26 cellular contexts compared by ENCODE assay signal in the genomic region with DNA sequence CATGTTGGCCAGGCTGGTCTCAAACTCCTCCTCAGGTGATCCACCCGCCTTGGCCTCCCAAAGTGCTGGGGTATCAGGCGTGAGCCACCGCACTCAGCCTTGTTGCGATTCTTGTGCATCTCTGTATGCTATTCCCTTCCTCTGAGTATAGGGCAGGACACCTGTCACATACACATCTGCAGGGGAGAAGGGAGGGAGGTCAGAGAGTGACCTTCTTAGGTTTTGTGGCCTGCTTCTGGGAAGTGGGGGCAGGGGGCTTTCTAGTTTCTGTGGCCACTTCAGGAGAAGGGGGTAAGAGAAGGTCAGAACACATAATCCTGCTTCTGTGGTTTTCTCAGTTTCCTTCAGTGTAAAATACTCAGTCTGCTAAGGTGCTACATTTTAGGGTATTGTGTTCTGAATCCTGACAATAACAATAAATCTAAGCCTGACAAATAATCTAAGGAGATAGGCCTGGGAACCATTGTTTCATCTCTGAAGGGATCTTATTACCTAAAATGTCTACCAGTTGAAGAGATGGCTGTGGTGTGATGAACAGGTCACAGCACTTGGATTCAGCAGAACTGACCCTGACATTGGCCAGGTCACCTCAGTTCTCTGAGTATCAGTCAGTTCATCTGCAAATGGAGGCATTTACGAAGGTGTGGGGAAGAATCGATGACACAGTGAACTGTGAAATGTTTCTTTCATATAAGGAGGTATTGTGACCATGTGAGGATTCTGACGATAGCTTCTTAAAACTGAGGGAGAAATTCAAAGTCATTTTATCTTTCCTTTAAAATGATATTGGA.
"Had no signal": no experiment of that assay in that cellular context is flagged by ENCODE, and none has a peak within 500 bp of the region (broad histone marks: within the 10 kb centered on the region; RNA-seq: fewer than 3 reads in every experiment).

No MANE protein-coding gene starts in this region.

- H3K4me3 ChIP-seq: ascending aorta, body of pancreas, MG63, SJSA1 had no signal

- H3K36me3 Mint-ChIP-seq: activated naive CD4-positive, alpha-beta T cell treated with anti-CD3 and anti-CD28 coated beads, Interleukin-2, amount 50 U/mL, for 72 hours; WTC11 had no signal

- H3K27me3 Mint-ChIP-seq: activated naive CD8-positive, alpha-beta T cell treated with anti-CD3 and anti-CD28 coated beads, Interleukin-2, amount 50 U/mL, for 24 hours; central memory CD8-positive, alpha-beta T cell; T-helper 17 cell had no signal

- H3K4me1 ChIP-seq: ascending aorta, body of pancreas, SJSA1 had no signal

- ATAC-seq: activated naive CD4-positive, alpha-beta T cell treated with anti-CD3 and anti-CD28 coated beads, Interleukin-2, amount 50 U/mL, for 72 hours; activated naive CD8-positive, alpha-beta T cell treated with anti-CD3 and anti-CD28 coated beads, Interleukin-2, amount 50 U/mL, for 24 hours; activated T-cell treated with anti-CD3 and anti-CD28 coated beads, Interleukin-2, amount 50 U/mL, for 4 hours; body of pancreas; PC-3; T-helper 17 cell; WTC11 had no signal

- H3K4me3 Mint-ChIP-seq: activated naive CD8-positive, alpha-beta T cell treated with anti-CD3 and anti-CD28 coated beads, Interleukin-2, amount 50 U/mL, for 24 hours; activated T-cell treated with anti-CD3 and anti-CD28 coated beads, Interleukin-2, amount 50 U/mL, for 4 hours; central memory CD8-positive, alpha-beta T cell; T-helper 17 cell; WTC11 had no signal

- H3K27ac ChIP-seq: ascending aorta, body of pancreas, SJSA1 had no signal

- H3K9me3 Mint-ChIP-seq: activated naive CD4-positive, alpha-beta T cell treated with anti-CD3 and anti-CD28 coated beads, Interleukin-2, amount 50 U/mL, for 72 hours; activated naive CD8-positive, alpha-beta T cell treated with anti-CD3 and anti-CD28 coated beads, Interleukin-2, amount 50 U/mL, for 24 hours; activated T-cell treated with anti-CD3 and anti-CD28 coated beads, Interleukin-2, amount 50 U/mL, for 4 hours; central memory CD8-positive, alpha-beta T cell; WTC11 had no signal

- H3K36me3 ChIP-seq: ascending aorta, MG63, SJSA1 had no signal

- H3K27me3 ChIP-seq: ascending aorta, body of pancreas, MG63, SJSA1 had no signal

- DNase-seq: activated CD4-positive, alpha-beta T cell treated with anti-CD3 and anti-CD28 coated beads for 48 hours; activated CD4-positive, alpha-beta T cell treated with anti-CD3 and anti-CD28 coated beads, Interleukin-2, amount 50 U/mL, for 4 hours; activated CD4-positive, CD25-positive, alpha-beta regulatory T cell treated with anti-CD3 and anti-CD28 coated beads, Interleukin-2, amount 50 U/mL, for 72 hours; activated CD8-positive, alpha-beta memory T cell treated with anti-CD3 and anti-CD28 coated beads for 24 hours; activated effector memory CD4-positive, alpha-beta T cell treated with anti-CD3 and anti-CD28 coated beads, Interleukin-2, amount 50 U/mL, for 16 hours; activated naive CD4-positive, alpha-beta T cell treated with Interleukin-2 at 50 U/mL for 16 hours; activated naive CD8-positive, alpha-beta T cell treated with anti-CD3 and anti-CD28 coated beads, Interleukin-2, amount 50 U/mL, for 24 hours; activated T-cell treated with anti-CD3 and anti-CD28 coated beads, Interleukin-2, amount 50 U/mL, for 4 hours; amniotic stem cell; body of pancreas; MG63; NCI-H1105; NCI-H1436; NCI-H1694 treated with DMSO at 0.1 percent for 48 hours; NCI-H2029 treated with DMSO at 0.1 percent for 48 hours; NCI-H510A treated with DMSO at 0.1 percent for 48 hours; NCI-H69; PC-3; SHP77; T-helper 17 cell; T-helper 9 cell had no signal

- H3K4me1 Mint-ChIP-seq: central memory CD8-positive, alpha-beta T cell had no signal

- H3K9me3 ChIP-seq: ascending aorta, body of pancreas, MG63, SJSA1 had no signal

- H3K27ac Mint-ChIP-seq: activated naive CD4-positive, alpha-beta T cell treated with anti-CD3 and anti-CD28 coated beads, Interleukin-2, amount 50 U/mL, for 72 hours; activated naive CD8-positive, alpha-beta T cell treated with anti-CD3 and anti-CD28 coated beads, Interleukin-2, amount 50 U/mL, for 24 hours; T-helper 17 cell had no signal
